In the genomic region with DNA sequence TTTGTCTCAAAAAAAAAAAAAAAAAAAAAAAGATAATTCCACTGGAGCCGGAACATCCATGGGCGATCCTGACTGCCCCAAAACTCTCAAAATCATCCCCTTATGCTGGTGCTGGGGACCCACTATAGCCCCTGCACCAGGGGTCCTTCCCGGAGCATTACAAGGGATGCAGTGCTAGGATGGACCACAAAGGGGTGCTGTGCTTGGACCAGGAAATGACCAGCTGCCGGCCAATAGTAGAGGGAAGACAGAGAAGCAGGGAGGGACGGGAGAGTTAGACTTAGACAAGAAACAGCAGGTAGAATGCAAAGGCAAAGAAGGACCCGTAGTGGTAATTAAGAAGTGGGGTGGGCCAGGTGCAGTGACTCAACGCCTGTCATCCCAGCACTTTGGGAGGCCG, we compare ENCODE assay signal across 1 cellular context.
TF ChIP-seq lines count a peak whose summit lies in the region.

No MANE protein-coding gene starts in this region.

TF ChIP-seq in HEK293T, 16 proteins besides CTCF, POLR2A, EP300 and RAD21 (continued from another document):
- TF ChIP-seq L3MBTL2 (conservative IDR thresholded peaks at IDR 0.05) (no peak), NFRKB (IDR thresholded peaks at IDR 0.05) (no peak), ARNT (IDR thresholded peaks at IDR 0.05) (no peak), CTBP1 (IDR thresholded peaks at IDR 0.05; ENCODE audit: borderline replicate concordance) (no peak), SUZ12 (IDR thresholded peaks at IDR 0.05) (no peak)
